Comparison of ENCODE assay signal across 26 cellular contexts in the genomic region with DNA sequence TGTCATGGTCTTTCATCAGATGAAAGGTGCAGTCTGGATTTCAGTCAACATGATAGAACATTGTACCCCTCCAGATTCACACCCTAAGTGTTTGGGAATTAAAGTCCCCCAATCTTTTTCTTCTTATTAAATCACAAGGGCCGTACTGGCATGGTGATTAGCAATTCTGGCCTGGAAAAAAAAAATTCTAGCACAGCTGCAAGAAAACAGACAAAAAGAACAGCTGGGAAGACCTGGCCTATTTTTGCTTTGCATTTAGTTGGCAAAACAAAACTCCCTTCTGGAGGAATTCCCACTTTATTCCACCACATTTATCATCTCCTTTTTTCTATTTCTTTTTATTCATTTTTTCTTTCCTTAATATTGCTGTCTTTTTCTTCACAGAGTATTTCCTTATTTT. TPM values are rescaled to one million over a fixed set of nuclear protein-coding genes. Genes with fewer than 3 reads are reported as not detected.
"Had no signal": no experiment of that assay in that cellular context is flagged by ENCODE, and none has a peak within 500 bp of the region (broad histone marks: within the 10 kb centered on the region; RNA-seq: fewer than 3 reads in every experiment).

No MANE protein-coding gene starts in this region.

- H3K4me2 ChIP-seq: neural progenitor cell had no signal

- FAIRE-seq: urothelium cell line had no signal

- H3K27me3 ChIP-seq: neural progenitor cell, ovary, right lobe of liver, sigmoid colon, stomach, thyroid gland, tibial nerve, upper lobe of left lung, vagina had no signal

- H3K4me1 ChIP-seq: neural progenitor cell, parathyroid adenoma, psoas muscle, right lobe of liver, sigmoid colon, stomach, thyroid gland had no signal

- H3K4me3 ChIP-seq: neural progenitor cell, ovary, psoas muscle, right lobe of liver, sigmoid colon, skin epidermis, stomach, thoracic aorta, thyroid gland, tibial nerve, upper lobe of left lung, vagina had no signal

- H3K27ac ChIP-seq: neural progenitor cell, ovary, parathyroid adenoma, psoas muscle, right lobe of liver, sigmoid colon, skin epidermis, stomach, thoracic aorta, thyroid gland, tibial nerve, upper lobe of left lung, vagina had no signal

- H3K79me2 ChIP-seq: parathyroid adenoma had no signal

- DNase-seq: naive B cell; naive thymus-derived CD8-positive, alpha-beta T cell; occipital lobe; ovary; posterior cingulate gyrus; psoas muscle; right cardiac atrium; right lobe of liver; sigmoid colon; stimulated activated CD4-positive, alpha-beta T cell treated with anti-CD3 and anti-CD28 coated beads, Interleukin-15, amount 100 ng/mL, for 24 hours; stimulated activated CD4-positive, alpha-beta T cell treated with anti-CD3 and anti-CD28 coated beads, Interleukin-2, amount 100 ng/mL, for 24 hours; stimulated activated CD4-positive, alpha-beta T cell treated with anti-CD3 and anti-CD28 coated beads, Interleukin-2, amount 100 ng/mL, for 48 hours; stimulated activated CD4-positive, alpha-beta T cell treated with anti-CD3 and anti-CD28 coated beads, Interleukin-4, amount 100 ng/mL, for 24 hours; stimulated activated naive B cell treated with anti-CD40 and anti-IgM and Interleukin-4, amounts not matched to agents 10 μg/mL and 1 μg/mL and 100 μg/mL, for 72 hours; stimulated activated naive CD4-positive, alpha-beta T cell treated with Interleukin-2 at 50 U/mL for 16 hours; stomach; thyroid gland; trophoblast cell; upper lobe of left lung had no signal

- H3K9ac ChIP-seq: neural progenitor cell, parathyroid adenoma had no signal

- H3K9me3 ChIP-seq: ovary, psoas muscle, right lobe of liver, sigmoid colon, stomach, thoracic aorta, thyroid gland, tibial nerve, upper lobe of left lung, vagina had no signal

- H3K36me3 ChIP-seq: neural progenitor cell, ovary, right lobe of liver, sigmoid colon, stomach, thoracic aorta, thyroid gland, tibial nerve, upper lobe of left lung, vagina had no signal

- H2AFZ ChIP-seq: neural progenitor cell, parathyroid adenoma had no signal

RNA-seq across cellular contexts. Expression of a gene that starts 39.8 kb away (rescaled TPM):
- total RNA-seq: naive thymus-derived CD8-positive, alpha-beta T cell had no signal
